ENCODE assay signal across 10 cellular contexts in the genomic region with DNA sequence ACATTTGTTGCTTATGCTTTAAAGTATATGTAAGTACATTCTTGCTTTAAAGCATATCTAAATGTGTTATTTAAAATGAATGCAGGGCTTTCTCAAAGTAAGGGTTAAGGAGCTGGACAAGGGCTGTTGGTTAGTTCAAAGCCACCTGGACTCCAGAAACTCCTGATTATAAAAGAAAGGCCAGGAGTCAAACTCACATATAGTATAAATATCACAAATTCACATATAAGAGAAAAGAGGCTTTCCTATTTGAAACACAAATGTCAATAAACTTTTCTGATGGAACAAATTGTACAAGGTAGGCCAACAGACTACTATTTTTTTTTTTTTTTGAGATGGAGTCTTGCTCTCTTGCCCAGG.
DNase-seq lines count a peak whose midpoint lies in the region; ATAC-seq lines count a peak whose summit lies in the region.
"Had no signal": no experiment of that assay in that cellular context is flagged by ENCODE, and none has a peak within 500 bp of the region (broad histone marks: within the 10 kb centered on the region; RNA-seq: fewer than 3 reads in every experiment).

No MANE protein-coding gene starts in this region.

- H3K4me1 Mint-ChIP-seq in activated naive CD8-positive, alpha-beta T cell treated with anti-CD3 and anti-CD28 coated beads, Interleukin-2, amount 10 ng/mL, durations not matched to agents 7 days and 5 days, result peaks cover 30% of the 10 kb centered on the region

- peak overlapping the region; percentile 90 for H3K4me3 Mint-ChIP-seq in activated naive CD8-positive, alpha-beta T cell treated with anti-CD3 and anti-CD28 coated beads, Interleukin-2, amount 10 ng/mL, durations not matched to agents 7 days and 5 days

- ATAC-seq in HG02885 (IDR thresholded peaks at IDR 0.05; ENCODE audit: poor library complexity, unreplicated experiment) (peak; percentile 4), HG03196 (IDR thresholded peaks at IDR 0.05; ENCODE audit: unreplicated experiment) (no peak)
- peak; percentile 3 for ATAC-seq in activated naive CD8-positive, alpha-beta T cell treated with anti-CD3 and anti-CD28 coated beads, Interleukin-2, amount 10 ng/mL, durations not matched to agents 7 days and 5 days (ENCODE audit: low read depth)

- peak overlapping the region in 2 of 7 experiments; percentile 1 to 10 for H3K4me3 ChIP-seq in skin epidermis

- no peaks in the 10 kb centered on the region for H3K27me3 Mint-ChIP-seq in activated naive CD8-positive, alpha-beta T cell treated with anti-CD3 and anti-CD28 coated beads, Interleukin-2, amount 10 ng/mL, durations not matched to agents 7 days and 5 days

- H3K36me3 Mint-ChIP-seq in activated naive CD8-positive, alpha-beta T cell treated with anti-CD3 and anti-CD28 coated beads, Interleukin-2, amount 10 ng/mL, durations not matched to agents 7 days and 5 days, result peaks cover 27% of the 10 kb centered on the region

- no peaks in the 10 kb centered on the region for H3K9me3 Mint-ChIP-seq in activated naive CD8-positive, alpha-beta T cell treated with anti-CD3 and anti-CD28 coated beads, Interleukin-2, amount 10 ng/mL, durations not matched to agents 7 days and 5 days

- POLR2A ChIA-PET in activated naive CD8-positive, alpha-beta T cell treated with anti-CD3 and anti-CD28 coated beads, Interleukin-2, amount 10 ng/mL, durations not matched to agents 7 days and 5 days (lab: Charles Lee), result interaction anchor here (0.6 to 3.5 kb wide), 9 partner anchors 19 to 100 kb away, joined by 3 to 20 read pairs (median 4); no protein-coding TSS in a partner anchor

- peak overlapping the region in 15 of 21 experiments; percentile 6 to 92 (median 75) for H3K27ac ChIP-seq in skin epidermis

- peak; percentile 49 for DNase-seq in SKM-1 treated with dmso at 0.1 percent for 144 hours (lab: John Stamatoyannopoulos, UW; ENCODE audit: unreplicated experiment)
- no peak for DNase-seq in SKM-1 (lab: John Stamatoyannopoulos, UW; ENCODE audit: unreplicated experiment)
- DNase-seq in activated naive CD8-positive, alpha-beta T cell treated with anti-CD3 and anti-CD28 coated beads, Interleukin-2, amount 10 ng/mL, durations not matched to agents 7 days and 5 days, result no peak
- no peak for DNase-seq in DMS114 treated with DMSO at 0.1 percent for 48 hours (lab: John Stamatoyannopoulos, UW; ENCODE audit: unreplicated experiment)
- DNase-seq in NCI-H82 treated with DMSO at 0.1 percent for 48 hours (lab: John Stamatoyannopoulos, UW; ENCODE audit: unreplicated experiment), result no peak
- DNase-seq: 8988T, NCI-H524 treated with DMSO at 0.1 percent for 48 hours had no signal

- H3K27ac Mint-ChIP-seq in activated naive CD8-positive, alpha-beta T cell treated with anti-CD3 and anti-CD28 coated beads, Interleukin-2, amount 10 ng/mL, durations not matched to agents 7 days and 5 days, result peak overlapping the region; percentile 99
